Comparison of ENCODE assay signal across 1 cellular context in the genomic region with DNA sequence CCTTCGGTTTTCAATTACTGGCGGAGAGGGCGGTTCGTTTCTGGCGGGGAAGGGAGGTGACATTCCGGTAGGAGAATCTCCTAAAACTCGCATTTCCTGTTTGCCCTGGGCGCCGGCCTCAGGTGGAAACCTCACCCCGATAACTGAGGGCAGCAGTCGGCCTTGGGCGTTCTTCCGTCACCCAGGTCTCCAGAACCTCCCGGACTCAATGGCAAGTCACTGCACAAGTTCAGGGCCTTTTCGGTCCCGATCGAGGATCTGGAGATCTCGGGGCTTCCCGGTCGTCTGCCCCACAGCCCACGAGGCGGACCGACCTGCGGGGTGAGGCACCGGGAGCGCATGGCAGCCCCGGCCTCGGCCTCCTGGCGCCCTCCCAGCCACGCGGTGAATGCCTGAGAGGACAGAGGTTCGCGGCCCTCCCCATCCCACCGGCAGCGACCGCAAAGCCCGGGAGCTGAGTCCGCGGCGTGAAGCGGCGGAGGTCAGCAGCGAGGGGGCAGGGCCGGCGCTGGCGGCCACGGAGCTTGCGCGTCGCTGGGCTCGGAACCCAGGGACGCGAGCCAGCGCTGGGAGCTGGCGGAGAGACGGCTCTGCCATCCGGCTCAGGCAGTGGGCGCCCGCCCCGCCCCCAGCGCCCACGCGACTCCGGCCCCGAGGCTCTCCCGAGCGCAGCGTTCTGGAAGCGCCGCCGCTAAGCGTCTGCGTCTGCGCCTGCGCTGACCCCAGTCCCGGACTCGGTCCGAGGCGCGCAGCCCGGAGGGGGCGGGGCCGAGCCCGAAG.
A peak's percentile ranks its signal among the peaks of the same experiment; 100 is the strongest.
TF ChIP-seq lines count a peak whose summit lies in the region.

No MANE protein-coding gene starts in this region.

TF ChIP-seq in K562, 482 proteins besides CTCF, POLR2A, EP300 and RAD21 (continued from another document and continues in another):
- TF ChIP-seq, protein P1, sequence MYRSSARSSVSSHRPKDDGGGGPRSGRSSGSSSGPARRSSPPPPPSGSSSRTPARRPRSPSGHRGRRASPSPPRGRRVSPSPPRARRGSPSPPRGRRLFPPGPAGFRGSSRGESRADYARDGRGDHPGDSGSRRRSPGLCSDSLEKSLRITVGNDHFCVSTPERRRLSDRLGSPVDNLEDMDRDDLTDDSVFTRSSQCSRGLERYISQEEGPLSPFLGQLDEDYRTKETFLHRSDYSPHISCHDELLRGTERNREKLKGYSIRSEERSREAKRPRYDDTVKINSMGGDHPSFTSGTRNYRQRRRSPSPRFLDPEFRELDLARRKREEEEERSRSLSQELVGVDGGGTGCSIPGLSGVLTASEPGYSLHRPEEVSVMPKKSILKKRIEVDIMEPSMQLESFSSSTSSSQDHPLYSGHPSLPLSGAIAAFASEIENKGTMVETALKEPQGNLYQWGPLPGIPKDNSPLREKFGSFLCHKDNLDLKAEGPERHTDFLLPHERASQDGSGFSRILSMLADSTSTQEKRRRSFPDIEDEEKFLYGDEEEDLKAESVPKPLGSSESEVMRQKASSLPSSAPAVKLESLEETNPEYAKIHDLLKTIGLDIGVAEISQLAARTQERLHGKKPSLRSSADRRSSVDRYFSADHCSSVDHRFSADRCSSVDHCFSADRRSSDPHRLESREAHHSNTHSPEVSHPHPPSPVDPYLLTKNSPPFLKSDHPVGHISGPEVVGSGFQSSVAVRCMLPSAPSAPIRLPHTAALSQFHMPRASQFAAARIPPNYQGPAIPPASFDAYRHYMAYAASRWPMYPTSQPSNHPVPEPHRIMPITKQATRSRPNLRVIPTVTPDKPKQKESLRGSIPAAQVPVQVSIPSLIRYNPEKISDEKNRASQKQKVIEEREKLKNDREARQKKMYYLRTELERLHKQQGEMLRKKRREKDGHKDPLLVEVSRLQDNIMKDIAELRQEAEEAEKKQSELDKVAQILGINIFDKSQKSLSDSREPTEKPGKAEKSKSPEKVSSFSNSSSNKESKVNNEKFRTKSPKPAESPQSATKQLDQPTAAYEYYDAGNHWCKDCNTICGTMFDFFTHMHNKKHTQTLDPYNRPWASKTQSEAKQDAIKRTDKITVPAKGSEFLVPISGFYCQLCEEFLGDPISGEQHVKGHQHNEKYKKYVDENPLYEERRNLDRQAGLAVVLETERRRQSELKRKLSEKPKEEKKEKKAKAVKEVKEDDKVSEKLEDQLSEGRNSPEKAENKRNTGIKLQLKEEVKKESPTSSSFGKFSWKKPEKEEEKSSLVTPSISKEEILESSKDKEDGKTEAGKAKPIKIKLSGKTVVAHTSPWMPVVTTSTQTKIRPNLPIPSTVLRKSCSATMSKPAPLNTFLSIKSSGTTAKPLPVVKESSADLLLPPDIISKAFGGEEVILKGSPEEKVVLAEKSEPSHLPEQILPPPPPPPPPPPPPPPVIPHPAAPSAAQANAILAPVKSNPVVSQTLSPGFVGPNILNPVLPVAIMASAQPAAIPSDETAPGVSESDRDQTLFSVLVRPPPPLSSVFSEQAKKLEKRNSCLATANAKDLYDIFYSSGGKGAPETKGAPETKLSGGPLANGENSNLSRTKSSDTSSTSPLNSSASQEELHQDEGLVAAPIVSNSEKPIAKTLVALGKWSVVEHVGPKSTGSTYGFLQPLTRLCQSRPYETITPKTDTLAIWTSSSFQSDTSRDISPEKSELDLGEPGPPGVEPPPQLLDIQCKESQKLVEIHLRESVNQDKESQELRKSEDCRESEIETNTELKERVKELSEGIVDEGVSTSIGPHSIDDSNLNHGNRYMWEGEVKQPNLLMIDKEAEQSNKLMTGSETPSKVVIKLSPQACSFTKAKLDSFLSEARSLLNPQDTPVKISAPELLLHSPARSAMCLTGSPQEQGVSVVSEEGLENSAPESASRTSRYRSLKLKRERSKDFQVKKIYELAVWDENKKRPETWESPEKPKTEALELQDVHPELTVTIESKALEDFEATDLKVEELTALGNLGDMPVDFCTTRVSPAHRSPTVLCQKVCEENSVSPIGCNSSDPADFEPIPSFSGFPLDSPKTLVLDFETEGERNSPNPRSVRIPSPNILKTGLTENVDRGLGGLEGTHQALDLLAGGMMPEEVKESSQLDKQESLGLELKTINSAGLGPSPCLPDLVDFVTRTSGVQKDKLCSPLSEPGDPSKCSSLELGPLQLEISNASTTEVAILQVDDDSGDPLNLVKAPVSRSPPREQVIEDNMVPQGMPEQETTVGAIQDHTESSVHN (IDR thresholded peaks at IDR 0.05; ENCODE audit: borderline replicate concordance in 1 of 2, low read depth in 1 of 2) = no peak
- no peak for TF ChIP-seq DACH1 (IDR thresholded peaks at IDR 0.05; ENCODE audit: partially characterized antibody)
- peak; percentile 37 for TF ChIP-seq HMGN3 (IDR thresholded peaks at IDR 0.05; ENCODE audit: borderline replicate concordance, extremely low read depth, insufficient read length, low read depth, low read length)
- no peak for TF ChIP-seq RBM22 (IDR thresholded peaks at IDR 0.05; ENCODE audit: low read depth, low read length, poor library complexity, severe bottlenecking)
- TF ChIP-seq TAF1 (IDR thresholded peaks at IDR 0.05; ENCODE audit: control insufficient read depth, extremely low read depth, insufficient read depth, low read length, severe bottlenecking) = peak; percentile 69
- TF ChIP-seq ZNF695 (CRISPR knock-in tag; IDR thresholded peaks at IDR 0.05) = no peak
- no peak for TF ChIP-seq POLR2AphosphoS2 (IDR thresholded peaks at IDR 0.05; ENCODE audit: low read length)
- no peak for TF ChIP-seq NUFIP1 (IDR thresholded peaks at IDR 0.05; ENCODE audit: partially characterized antibody)
- no peak for TF ChIP-seq ZSCAN32 (CRISPR knock-in tag; IDR thresholded peaks at IDR 0.05)
- TF ChIP-seq YBX1 (IDR thresholded peaks at IDR 0.05) = no peak
- no peak for TF ChIP-seq ARNT (IDR thresholded peaks at IDR 0.05)
- no peak for TF ChIP-seq NFXL1 (CRISPR knock-in tag; IDR thresholded peaks at IDR 0.05)
- TF ChIP-seq, protein P2, sequence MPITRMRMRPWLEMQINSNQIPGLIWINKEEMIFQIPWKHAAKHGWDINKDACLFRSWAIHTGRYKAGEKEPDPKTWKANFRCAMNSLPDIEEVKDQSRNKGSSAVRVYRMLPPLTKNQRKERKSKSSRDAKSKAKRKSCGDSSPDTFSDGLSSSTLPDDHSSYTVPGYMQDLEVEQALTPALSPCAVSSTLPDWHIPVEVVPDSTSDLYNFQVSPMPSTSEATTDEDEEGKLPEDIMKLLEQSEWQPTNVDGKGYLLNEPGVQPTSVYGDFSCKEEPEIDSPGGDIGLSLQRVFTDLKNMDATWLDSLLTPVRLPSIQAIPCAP (CRISPR knock-in tag; IDR thresholded peaks at IDR 0.05; ENCODE audit: borderline replicate concordance) = no peak; the same call in 1 of the 2 replicates
- TF ChIP-seq CTBP1 (IDR thresholded peaks at IDR 0.05; ENCODE audit: borderline replicate concordance) = peak; percentile 97
- no peak for TF ChIP-seq ZNF3 (CRISPR knock-in tag; IDR thresholded peaks at IDR 0.05)
- no peak for TF ChIP-seq ZKSCAN8 (CRISPR knock-in tag; IDR thresholded peaks at IDR 0.05)
- no peak for TF ChIP-seq EWSR1 (IDR thresholded peaks at IDR 0.05; ENCODE audit: borderline replicate concordance, low read depth, partially characterized antibody)
- TF ChIP-seq CHCHD3 (CRISPR knock-in tag; IDR thresholded peaks at IDR 0.05) = no peak
- no peak for TF ChIP-seq NR2C1 (IDR thresholded peaks at IDR 0.05)
- peak; percentile 60 for TF ChIP-seq NR2C1 (tag; IDR thresholded peaks at IDR 0.05)
- peak; percentile 15; the same call in 1 of the 2 replicates for TF ChIP-seq STAG1 (CRISPR knock-in tag; IDR thresholded peaks at IDR 0.05; ENCODE audit: borderline replicate concordance)
- TF ChIP-seq FOXK1 (CRISPR knock-in tag; IDR thresholded peaks at IDR 0.05; ENCODE audit: borderline replicate concordance) = peak; percentile 97; the same call in 1 of the 2 replicates
- no peak for TF ChIP-seq NCOA2 (IDR thresholded peaks at IDR 0.05; ENCODE audit: partially characterized antibody in 2 of 2)
- TF ChIP-seq ZNF197 (CRISPR knock-in tag; IDR thresholded peaks at IDR 0.05; ENCODE audit: low read depth) = no peak
- TF ChIP-seq, protein P3, sequence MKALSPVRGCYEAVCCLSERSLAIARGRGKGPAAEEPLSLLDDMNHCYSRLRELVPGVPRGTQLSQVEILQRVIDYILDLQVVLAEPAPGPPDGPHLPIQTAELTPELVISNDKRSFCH (CRISPR knock-in tag; IDR thresholded peaks at IDR 0.05) = no peak
- TF ChIP-seq, protein P3 (tag; IDR thresholded peaks at IDR 0.05) = no peak
- TF ChIP-seq, protein P4, sequence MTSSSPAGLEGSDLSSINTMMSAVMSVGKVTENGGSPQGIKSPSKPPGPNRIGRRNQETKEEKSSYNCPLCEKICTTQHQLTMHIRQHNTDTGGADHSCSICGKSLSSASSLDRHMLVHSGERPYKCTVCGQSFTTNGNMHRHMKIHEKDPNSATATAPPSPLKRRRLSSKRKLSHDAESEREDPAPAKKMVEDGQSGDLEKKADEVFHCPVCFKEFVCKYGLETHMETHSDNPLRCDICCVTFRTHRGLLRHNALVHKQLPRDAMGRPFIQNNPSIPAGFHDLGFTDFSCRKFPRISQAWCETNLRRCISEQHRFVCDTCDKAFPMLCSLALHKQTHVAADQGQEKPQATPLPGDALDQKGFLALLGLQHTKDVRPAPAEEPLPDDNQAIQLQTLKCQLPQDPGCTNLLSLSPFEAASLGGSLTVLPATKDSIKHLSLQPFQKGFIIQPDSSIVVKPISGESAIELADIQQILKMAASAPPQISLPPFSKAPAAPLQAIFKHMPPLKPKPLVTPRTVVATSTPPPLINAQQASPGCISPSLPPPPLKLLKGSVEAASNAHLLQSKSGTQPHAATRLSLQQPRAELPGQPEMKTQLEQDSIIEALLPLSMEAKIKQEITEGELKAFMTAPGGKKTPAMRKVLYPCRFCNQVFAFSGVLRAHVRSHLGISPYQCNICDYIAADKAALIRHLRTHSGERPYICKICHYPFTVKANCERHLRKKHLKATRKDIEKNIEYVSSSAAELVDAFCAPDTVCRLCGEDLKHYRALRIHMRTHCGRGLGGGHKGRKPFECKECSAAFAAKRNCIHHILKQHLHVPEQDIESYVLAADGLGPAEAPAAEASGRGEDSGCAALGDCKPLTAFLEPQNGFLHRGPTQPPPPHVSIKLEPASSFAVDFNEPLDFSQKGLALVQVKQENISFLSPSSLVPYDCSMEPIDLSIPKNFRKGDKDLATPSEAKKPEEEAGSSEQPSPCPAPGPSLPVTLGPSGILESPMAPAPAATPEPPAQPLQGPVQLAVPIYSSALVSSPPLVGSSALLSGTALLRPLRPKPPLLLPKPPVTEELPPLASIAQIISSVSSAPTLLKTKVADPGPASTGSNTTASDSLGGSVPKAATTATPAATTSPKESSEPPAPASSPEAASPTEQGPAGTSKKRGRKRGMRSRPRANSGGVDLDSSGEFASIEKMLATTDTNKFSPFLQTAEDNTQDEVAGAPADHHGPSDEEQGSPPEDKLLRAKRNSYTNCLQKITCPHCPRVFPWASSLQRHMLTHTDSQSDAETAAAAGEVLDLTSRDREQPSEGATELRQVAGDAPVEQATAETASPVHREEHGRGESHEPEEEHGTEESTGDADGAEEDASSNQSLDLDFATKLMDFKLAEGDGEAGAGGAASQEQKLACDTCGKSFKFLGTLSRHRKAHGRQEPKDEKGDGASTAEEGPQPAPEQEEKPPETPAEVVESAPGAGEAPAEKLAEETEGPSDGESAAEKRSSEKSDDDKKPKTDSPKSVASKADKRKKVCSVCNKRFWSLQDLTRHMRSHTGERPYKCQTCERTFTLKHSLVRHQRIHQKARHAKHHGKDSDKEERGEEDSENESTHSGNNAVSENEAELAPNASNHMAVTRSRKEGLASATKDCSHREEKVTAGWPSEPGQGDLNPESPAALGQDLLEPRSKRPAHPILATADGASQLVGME (CRISPR knock-in tag; IDR thresholded peaks at IDR 0.05) = no peak
- TF ChIP-seq, protein P5, sequence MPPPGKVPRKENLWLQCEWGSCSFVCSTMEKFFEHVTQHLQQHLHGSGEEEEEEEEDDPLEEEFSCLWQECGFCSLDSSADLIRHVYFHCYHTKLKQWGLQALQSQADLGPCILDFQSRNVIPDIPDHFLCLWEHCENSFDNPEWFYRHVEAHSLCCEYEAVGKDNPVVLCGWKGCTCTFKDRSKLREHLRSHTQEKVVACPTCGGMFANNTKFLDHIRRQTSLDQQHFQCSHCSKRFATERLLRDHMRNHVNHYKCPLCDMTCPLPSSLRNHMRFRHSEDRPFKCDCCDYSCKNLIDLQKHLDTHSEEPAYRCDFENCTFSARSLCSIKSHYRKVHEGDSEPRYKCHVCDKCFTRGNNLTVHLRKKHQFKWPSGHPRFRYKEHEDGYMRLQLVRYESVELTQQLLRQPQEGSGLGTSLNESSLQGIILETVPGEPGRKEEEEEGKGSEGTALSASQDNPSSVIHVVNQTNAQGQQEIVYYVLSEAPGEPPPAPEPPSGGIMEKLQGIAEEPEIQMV (tag; conservative IDR thresholded peaks at IDR 0.05; ENCODE audit: low read depth) = peak; percentile 75
- no peak for TF ChIP-seq BCL6 (CRISPR knock-in tag; IDR thresholded peaks at IDR 0.05)
- peak; percentile 88 for TF ChIP-seq ZBTB1 (CRISPR knock-in tag; IDR thresholded peaks at IDR 0.05; ENCODE audit: borderline replicate concordance, low read depth)
- TF ChIP-seq, protein P6, sequence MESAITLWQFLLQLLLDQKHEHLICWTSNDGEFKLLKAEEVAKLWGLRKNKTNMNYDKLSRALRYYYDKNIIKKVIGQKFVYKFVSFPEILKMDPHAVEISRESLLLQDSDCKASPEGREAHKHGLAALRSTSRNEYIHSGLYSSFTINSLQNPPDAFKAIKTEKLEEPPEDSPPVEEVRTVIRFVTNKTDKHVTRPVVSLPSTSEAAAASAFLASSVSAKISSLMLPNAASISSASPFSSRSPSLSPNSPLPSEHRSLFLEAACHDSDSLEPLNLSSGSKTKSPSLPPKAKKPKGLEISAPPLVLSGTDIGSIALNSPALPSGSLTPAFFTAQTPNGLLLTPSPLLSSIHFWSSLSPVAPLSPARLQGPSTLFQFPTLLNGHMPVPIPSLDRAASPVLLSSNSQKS (CRISPR knock-in tag; IDR thresholded peaks at IDR 0.05) = no peak
- no peak for TF ChIP-seq FOXJ2 (tag; IDR thresholded peaks at IDR 0.05)
- TF ChIP-seq, protein P7, sequence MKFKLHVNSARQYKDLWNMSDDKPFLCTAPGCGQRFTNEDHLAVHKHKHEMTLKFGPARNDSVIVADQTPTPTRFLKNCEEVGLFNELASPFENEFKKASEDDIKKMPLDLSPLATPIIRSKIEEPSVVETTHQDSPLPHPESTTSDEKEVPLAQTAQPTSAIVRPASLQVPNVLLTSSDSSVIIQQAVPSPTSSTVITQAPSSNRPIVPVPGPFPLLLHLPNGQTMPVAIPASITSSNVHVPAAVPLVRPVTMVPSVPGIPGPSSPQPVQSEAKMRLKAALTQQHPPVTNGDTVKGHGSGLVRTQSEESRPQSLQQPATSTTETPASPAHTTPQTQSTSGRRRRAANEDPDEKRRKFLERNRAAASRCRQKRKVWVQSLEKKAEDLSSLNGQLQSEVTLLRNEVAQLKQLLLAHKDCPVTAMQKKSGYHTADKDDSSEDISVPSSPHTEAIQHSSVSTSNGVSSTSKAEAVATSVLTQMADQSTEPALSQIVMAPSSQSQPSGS (CRISPR knock-in tag; IDR thresholded peaks at IDR 0.05) = no peak
- no peak for TF ChIP-seq ZNF699 (CRISPR knock-in tag; IDR thresholded peaks at IDR 0.05; ENCODE audit: insufficient replicate concordance)
- peak; percentile 37; the same call in 1 of the 2 replicates for TF ChIP-seq CREM (IDR thresholded peaks at IDR 0.05; ENCODE audit: low read depth)
- TF ChIP-seq SMARCA4 (IDR thresholded peaks at IDR 0.05) = peak; percentile 48; the same call in 1 of the 2 replicates
- TF ChIP-seq NONO (IDR thresholded peaks at IDR 0.05; ENCODE audit: low read depth in 2 of 2, low read length in 1 of 2) = peak; percentile 58 to 89; a peak in 3 of 4 replicates
- peak; percentile 34; the same call in 1 of the 2 replicates for TF ChIP-seq ZNF263 (CRISPR knock-in tag; IDR thresholded peaks at IDR 0.05; ENCODE audit: borderline replicate concordance)
- no peak for TF ChIP-seq WHSC1 (IDR thresholded peaks at IDR 0.05; ENCODE audit: low read length)
